16 cellular contexts compared by ENCODE assay signal in genomic region chr3:190491533-190492054, GRCh38. TPM values are rescaled to one million over a fixed set of nuclear protein-coding genes. Genes with fewer than 3 reads are reported as not detected.
DNase-seq lines count a peak whose midpoint lies in the region; ATAC-seq, FAIRE-seq and TF ChIP-seq lines count a peak whose summit lies in the region.
"Had no signal": no experiment of that assay in that cellular context is flagged by ENCODE, and none has a peak within 500 bp of the region (broad histone marks: within the 10 kb centered on the region; RNA-seq: fewer than 3 reads in every experiment).

No MANE protein-coding gene starts in this region.

- H3K36me3 Mint-ChIP-seq in activated CD4-positive, alpha-beta T cell treated with anti-CD3 and anti-CD28 coated beads, Interleukin-2, amount 10 ng/mL, durations not matched to agents 24 days and 14 days (ENCODE audit: low read depth) = no peaks in the 10 kb centered on the region
- peaks cover 3% of the 10 kb centered on the region for H3K36me3 Mint-ChIP-seq in activated CD4-positive, alpha-beta T cell treated with anti-CD3 and anti-CD28 coated beads, Interleukin-2, amount 10 ng/mL, durations not matched to agents 7 days and 5 days (ENCODE audit: low read depth)
- H3K36me3 Mint-ChIP-seq: immature natural killer cell had no signal

- peak overlapping the region; percentile 12 for H3K27ac Mint-ChIP-seq in activated CD4-positive, alpha-beta T cell treated with anti-CD3 and anti-CD28 coated beads, Interleukin-2, amount 10 ng/mL, durations not matched to agents 24 days and 14 days
- no peak overlapping the region for H3K27ac Mint-ChIP-seq in activated CD4-positive, alpha-beta T cell treated with anti-CD3 and anti-CD28 coated beads, Interleukin-2, amount 10 ng/mL, durations not matched to agents 7 days and 5 days
- H3K27ac Mint-ChIP-seq: immature natural killer cell; naive thymus-derived CD8-positive, alpha-beta T cell had no signal

- DNase-seq in activated CD4-positive, alpha-beta T cell treated with anti-CD3 and anti-CD28 coated beads, Interleukin-2, amount 10 ng/mL, durations not matched to agents 24 days and 14 days = no peak
- DNase-seq in activated CD4-positive, alpha-beta T cell treated with anti-CD3 and anti-CD28 coated beads, Interleukin-2, amount 10 ng/mL, durations not matched to agents 7 days and 5 days = no peak
- DNase-seq in bronchial epithelial cell (ENCODE audit: low read depth) = peak; percentile 82
- peak in 1 of 6 donors; percentile 29 for DNase-seq in pancreas
- no peak for DNase-seq in DMS79 (lab: John Stamatoyannopoulos, UW)
- DNase-seq: activated gamma-delta T cell treated with Interleukin-2 at 50 U/mL for 16 hours; cortex of kidney; immature natural killer cell; KBM-7; naive thymus-derived CD8-positive, alpha-beta T cell; NCI-H2107 had no signal

- H3K9me3 Mint-ChIP-seq in activated CD4-positive, alpha-beta T cell treated with anti-CD3 and anti-CD28 coated beads, Interleukin-2, amount 10 ng/mL, durations not matched to agents 24 days and 14 days = no peaks in the 10 kb centered on the region
- H3K9me3 Mint-ChIP-seq in activated CD4-positive, alpha-beta T cell treated with anti-CD3 and anti-CD28 coated beads, Interleukin-2, amount 10 ng/mL, durations not matched to agents 7 days and 5 days = no peaks in the 10 kb centered on the region
- H3K9me3 Mint-ChIP-seq: immature natural killer cell; naive thymus-derived CD8-positive, alpha-beta T cell had no signal

- H3K4me1 Mint-ChIP-seq in activated CD4-positive, alpha-beta T cell treated with anti-CD3 and anti-CD28 coated beads, Interleukin-2, amount 10 ng/mL, durations not matched to agents 24 days and 14 days = peaks cover 22% of the 10 kb centered on the region
- peaks cover 9% of the 10 kb centered on the region for H3K4me1 Mint-ChIP-seq in activated CD4-positive, alpha-beta T cell treated with anti-CD3 and anti-CD28 coated beads, Interleukin-2, amount 10 ng/mL, durations not matched to agents 7 days and 5 days
- H3K4me1 Mint-ChIP-seq: immature natural killer cell; naive thymus-derived CD8-positive, alpha-beta T cell had no signal

- CTCF ChIA-PET in activated CD4-positive, alpha-beta T cell treated with anti-CD3 and anti-CD28 coated beads, Interleukin-2, amount 10 ng/mL, durations not matched to agents 7 days and 5 days (lab: Charles Lee) = no interaction called here

- TF ChIP-seq CTCF in bronchial epithelial cell (IDR thresholded peaks at IDR 0.05; ENCODE audit: insufficient read depth, low read length, severe bottlenecking) = no peak
- TF ChIP-seq CTCF in pancreas (IDR thresholded peaks at IDR 0.05) = no peak

- WGBS in pancreas, 2 donors = 36 to 40% methylated on average over 4 of the region's 4 CpGs

- POLR2A ChIA-PET in activated CD4-positive, alpha-beta T cell treated with anti-CD3 and anti-CD28 coated beads, Interleukin-2, amount 10 ng/mL, durations not matched to agents 7 days and 5 days (lab: Charles Lee) = no interaction called here

- peaks cover 69% of the 10 kb centered on the region for H3K27me3 Mint-ChIP-seq in activated CD4-positive, alpha-beta T cell treated with anti-CD3 and anti-CD28 coated beads, Interleukin-2, amount 10 ng/mL, durations not matched to agents 24 days and 14 days
- peaks cover 65% of the 10 kb centered on the region for H3K27me3 Mint-ChIP-seq in activated CD4-positive, alpha-beta T cell treated with anti-CD3 and anti-CD28 coated beads, Interleukin-2, amount 10 ng/mL, durations not matched to agents 7 days and 5 days

- H3K4me3 ChIP-seq in bronchial epithelial cell (ENCODE audit: low read depth, low read length) (no peak overlapping the region), pancreas (no peak overlapping the region)
- H3K4me3 ChIP-seq: vagina had no signal

- no peaks in the 10 kb centered on the region for H3K4me1 ChIP-seq in pancreas
- H3K4me1 ChIP-seq: vagina had no signal

- peak; percentile 47 for ATAC-seq in HG02759 (IDR thresholded peaks at IDR 0.05; ENCODE audit: unreplicated experiment)
- peak in 3 of 4 donors; percentile 44 to 94 (median 79) for ATAC-seq in pancreas
- no peak for ATAC-seq in HG03175 (IDR thresholded peaks at IDR 0.05; ENCODE audit: unreplicated experiment)
- no peak for ATAC-seq in HG02973 (IDR thresholded peaks at IDR 0.05; ENCODE audit: unreplicated experiment)
- ATAC-seq: naive thymus-derived CD8-positive, alpha-beta T cell had no signal

- no peaks in the 10 kb centered on the region for H3K9me3 ChIP-seq in pancreas
- H3K9me3 ChIP-seq: vagina had no signal

- H3K27ac ChIP-seq in pancreas = no peak overlapping the region
- H3K27ac ChIP-seq: vagina had no signal

- no peaks in the 10 kb centered on the region for H3K36me3 ChIP-seq in bronchial epithelial cell (ENCODE audit: control insufficient read depth, insufficient read depth, low read length)
- no peaks in the 10 kb centered on the region for H3K36me3 ChIP-seq in pancreas
- H3K36me3 ChIP-seq: vagina had no signal

- intact Hi-C loops in activated CD4-positive, alpha-beta T cell treated with anti-CD3 and anti-CD28 coated beads, Interleukin-2, amount 10 ng/mL, durations not matched to agents 24 days and 14 days (cut with micrococcal nuclease) = loop anchor here (1.0 to 10.0 kb wide), 6 partner anchors 22 to 205 kb away; partner anchors contain the start of gene CLDN1
- intact Hi-C loops in pancreas (cut with DNase I) = no loop called here

- peak overlapping the region; percentile 11 for H3K4me3 Mint-ChIP-seq in activated CD4-positive, alpha-beta T cell treated with anti-CD3 and anti-CD28 coated beads, Interleukin-2, amount 10 ng/mL, durations not matched to agents 24 days and 14 days
- no peak overlapping the region for H3K4me3 Mint-ChIP-seq in activated CD4-positive, alpha-beta T cell treated with anti-CD3 and anti-CD28 coated beads, Interleukin-2, amount 10 ng/mL, durations not matched to agents 7 days and 5 days
- H3K4me3 Mint-ChIP-seq: immature natural killer cell; naive thymus-derived CD8-positive, alpha-beta T cell had no signal

- H3K27me3 ChIP-seq in bronchial epithelial cell (ENCODE audit: control insufficient read depth, insufficient read depth, low read length) (no peaks in the 10 kb centered on the region), pancreas (no peaks in the 10 kb centered on the region)
- H3K27me3 ChIP-seq: vagina had no signal

- FAIRE-seq in bronchial epithelial cell (lab: Jason Lieb, UNC) = peak; percentile 18
- no peak for FAIRE-seq in pancreas (lab: Jason Lieb, UNC)

RNA-seq across cellular contexts. Expression of gene IL1RAP, which starts 22.3 kb away (rescaled TPM):
- total RNA-seq in activated CD4-positive, alpha-beta T cell treated with anti-CD3 and anti-CD28 coated beads, Interleukin-2, amount 10 ng/mL, durations not matched to agents 24 days and 14 days = 24.8 and 27.8 TPM in 2 replicates
- total RNA-seq in activated CD4-positive, alpha-beta T cell treated with anti-CD3 and anti-CD28 coated beads, Interleukin-2, amount 10 ng/mL, durations not matched to agents 7 days and 5 days = 1 to 10 TPM; 7.2 to 8.2 TPM
- total RNA-seq in bronchial epithelial cell (35.3 and 43.4 TPM in 2 replicates), pancreas (1 to 10 TPM; 3.0 to 9.3 (median 3.7) TPM)
- polyA plus RNA-seq in pancreas = 1 to 10 TPM in 1 of 2 donors, under 1 TPM in 1; 0.49 to 1.6 TPM

RNA-seq across cellular contexts. Expression of gene TMEM207, which starts 41.9 kb away (rescaled TPM):
- total RNA-seq in activated CD4-positive, alpha-beta T cell treated with anti-CD3 and anti-CD28 coated beads, Interleukin-2, amount 10 ng/mL, durations not matched to agents 24 days and 14 days = not detected in 2 replicates
- not detected for total RNA-seq in activated CD4-positive, alpha-beta T cell treated with anti-CD3 and anti-CD28 coated beads, Interleukin-2, amount 10 ng/mL, durations not matched to agents 7 days and 5 days
- not detected in 2 replicates for total RNA-seq in bronchial epithelial cell
- total RNA-seq in pancreas = not detected
- not detected for polyA plus RNA-seq in pancreas
- total RNA-seq: naive thymus-derived CD8-positive, alpha-beta T cell; RPMI7951; vagina had no signal
- polyA plus RNA-seq: immature natural killer cell; naive thymus-derived CD8-positive, alpha-beta T cell had no signal

Comparison
In these comparisons a context has a peak if more than half of its experiments do, and no peak if none do; other contexts are left out.
1. ATAC-seq: peak in HG02759 (single experiment) and pancreas (3 of 4); none in HG03175 (single experiment) and HG02973 (single experiment).